Comparison of ENCODE assay signal across 28 cellular contexts in the genomic region with DNA sequence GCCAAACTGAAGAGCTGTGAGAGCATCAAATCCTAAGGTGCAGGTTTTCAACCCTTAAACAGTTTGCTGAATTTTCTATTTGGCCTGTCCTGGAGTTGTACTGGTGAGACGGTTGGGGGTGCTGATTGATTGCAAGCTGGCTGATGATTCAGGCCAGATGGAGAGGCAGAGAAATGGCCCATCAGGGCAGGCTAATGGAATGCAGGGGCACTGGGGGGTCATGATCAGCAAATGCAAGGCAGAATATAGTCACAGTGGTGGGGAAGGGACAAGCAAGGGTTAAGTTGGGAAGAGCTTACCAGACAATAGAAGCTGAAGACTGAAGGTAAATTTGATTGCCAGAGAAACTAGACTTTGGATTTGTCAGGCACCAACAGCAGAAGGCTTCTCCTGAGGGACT. TPM values are rescaled to one million over a fixed set of nuclear protein-coding genes. Genes with fewer than 3 reads are reported as not detected.
"Had no signal": no experiment of that assay in that cellular context is flagged by ENCODE, and none has a peak within 500 bp of the region (broad histone marks: within the 10 kb centered on the region; RNA-seq: fewer than 3 reads in every experiment).

No MANE protein-coding gene starts in this region.

- H3K4me3 Mint-ChIP-seq: activated CD4-positive, alpha-beta memory T cell treated with anti-CD3 and anti-CD28 coated beads, Interleukin-2, amount 10 ng/mL, durations not matched to agents 7 days and 5 days; activated CD4-positive, alpha-beta T cell treated with anti-CD3 and anti-CD28 coated beads, Interleukin-2, amount 10 ng/mL, durations not matched to agents 7 days and 5 days; activated T-cell treated with anti-CD3 and anti-CD28 coated beads, Interleukin-2, amount 50 U/mL, for 24 hours; effector memory CD8-positive, alpha-beta T cell; mesothelial cell of epicardium; naive B cell had no signal

- FAIRE-seq: astrocyte, islet of Langerhans had no signal

- H3K9me3 ChIP-seq: gastrocnemius medialis, left ventricle myocardium inferior, spleen, suprapubic skin, tibial artery had no signal

- H3K27ac ChIP-seq: brain microvascular endothelial cell, gastrocnemius medialis, left ventricle myocardium inferior, parathyroid adenoma, spleen, suprapubic skin, tibial artery, VCaP had no signal

- DNase-seq: activated CD4-positive, alpha-beta memory T cell treated with anti-CD3 and anti-CD28 coated beads, Interleukin-2, amount 10 ng/mL, durations not matched to agents 7 days and 5 days; activated CD4-positive, alpha-beta T cell treated with anti-CD3 and anti-CD28 coated beads, Interleukin-2, amount 10 ng/mL, durations not matched to agents 7 days and 5 days; activated CD8-positive, alpha-beta memory T cell treated with anti-CD3 and anti-CD28 coated beads, Interleukin-2, amount 50 U/mL, for 48 hours; activated gamma-delta T cell treated with Interleukin-2 at 50 U/mL for 16 hours; activated naive CD4-positive, alpha-beta T cell treated with anti-CD3 and anti-CD28 coated beads, Interleukin-2, amount 50 U/mL, for 16 hours; activated T-cell treated with anti-CD3 and anti-CD28 coated beads, Interleukin-2, amount 50 U/mL, for 24 hours; amniotic stem cell; brain microvascular endothelial cell; caudate nucleus; cortex of kidney; effector memory CD8-positive, alpha-beta T cell; erythroblast; gastrocnemius medialis; hippocampal formation; left ventricle myocardium inferior; naive B cell; nucleus accumbens; right cardiac atrium; spleen; stimulated activated naive CD4-positive, alpha-beta T cell; tibial artery had no signal

- H3K9me3 Mint-ChIP-seq: activated CD4-positive, alpha-beta memory T cell treated with anti-CD3 and anti-CD28 coated beads, Interleukin-2, amount 10 ng/mL, durations not matched to agents 7 days and 5 days; activated CD4-positive, alpha-beta T cell treated with anti-CD3 and anti-CD28 coated beads, Interleukin-2, amount 10 ng/mL, durations not matched to agents 7 days and 5 days; activated T-cell treated with anti-CD3 and anti-CD28 coated beads, Interleukin-2, amount 50 U/mL, for 24 hours; effector memory CD8-positive, alpha-beta T cell had no signal

- H3K36me3 ChIP-seq: brain microvascular endothelial cell, gastrocnemius medialis, left ventricle myocardium inferior, spleen, suprapubic skin, tibial artery had no signal

- H3K4me1 ChIP-seq: parathyroid adenoma had no signal

- H3K27me3 ChIP-seq: brain microvascular endothelial cell, gastrocnemius medialis, tibial artery had no signal

- H3K27ac Mint-ChIP-seq: activated CD4-positive, alpha-beta memory T cell treated with anti-CD3 and anti-CD28 coated beads, Interleukin-2, amount 10 ng/mL, durations not matched to agents 7 days and 5 days; activated CD4-positive, alpha-beta T cell treated with anti-CD3 and anti-CD28 coated beads, Interleukin-2, amount 10 ng/mL, durations not matched to agents 7 days and 5 days; activated T-cell treated with anti-CD3 and anti-CD28 coated beads, Interleukin-2, amount 50 U/mL, for 24 hours; effector memory CD8-positive, alpha-beta T cell; mesothelial cell of epicardium; naive B cell had no signal

- H3K36me3 Mint-ChIP-seq: mesothelial cell of epicardium had no signal

- H3K4me3 ChIP-seq: gastrocnemius medialis, left ventricle myocardium inferior, spleen, suprapubic skin, tibial artery had no signal

RNA-seq across cellular contexts. Expression of a gene that starts 4.2 kb away (rescaled TPM):
- total RNA-seq: activated CD4-positive, alpha-beta memory T cell treated with anti-CD3 and anti-CD28 coated beads, Interleukin-2, amount 10 ng/mL, durations not matched to agents 7 days and 5 days; activated CD4-positive, alpha-beta T cell treated with anti-CD3 and anti-CD28 coated beads, Interleukin-2, amount 10 ng/mL, durations not matched to agents 7 days and 5 days; T-helper 1 cell treated with Interleukin-12 subunit alpha and Interleukin-12 subunit beta and Interleukin-4 antibody, amounts not matched to agents 30 ng/mL and 1 ng/mL, for 36 hours had no signal
